ENCODE assay signal across 1 cellular context in the genomic region with DNA sequence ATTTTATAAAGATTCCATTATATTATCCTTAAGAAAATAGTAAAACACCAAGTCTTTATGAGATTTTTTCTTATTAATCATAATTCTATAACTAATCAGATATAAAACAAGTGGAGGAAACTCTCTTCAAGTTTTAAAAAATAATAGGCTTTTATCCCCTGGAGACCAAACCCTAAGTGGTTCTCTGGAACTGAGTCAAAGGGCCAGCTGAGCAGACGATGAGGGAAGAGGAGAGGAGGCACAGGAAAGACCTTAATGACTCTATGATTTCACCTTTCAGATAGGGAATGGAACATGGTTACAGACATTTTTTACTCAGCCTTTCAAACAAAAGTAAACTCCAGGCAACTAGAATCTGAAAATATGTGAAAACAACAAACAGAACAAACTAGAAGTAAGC.
TF ChIP-seq lines count a peak whose summit lies in the region.

No MANE protein-coding gene starts in this region.

TF ChIP-seq in SK-N-SH, 30 proteins besides CTCF, POLR2A, EP300 and RAD21 (continued from another document):
- TF ChIP-seq NRF1 (IDR thresholded peaks at IDR 0.05; ENCODE audit: low read depth, low read length) (no peak), EZH2phosphoT487 (IDR thresholded peaks at IDR 0.05; ENCODE audit: borderline replicate concordance, low read depth) (no peak), JUND (IDR thresholded peaks at IDR 0.05) (no peak), NFIC (IDR thresholded peaks at IDR 0.05; ENCODE audit: borderline replicate concordance) (peak; percentile 24; the same call in 1 of the 2 replicates), YY1 (IDR thresholded peaks at IDR 0.05; ENCODE audit: low read depth) (no peak), FOSL2 (IDR thresholded peaks at IDR 0.05; ENCODE audit: borderline replicate concordance, low read depth) (no peak), FOXM1 (IDR thresholded peaks at IDR 0.05; ENCODE audit: low read depth) (peak; percentile 55; the same call in 1 of the 2 replicates), FOXJ3 (CRISPR knock-in tag; IDR thresholded peaks at IDR 0.05) (no peak), MXI1 (IDR thresholded peaks at IDR 0.05; ENCODE audit: low read depth, low read length) (no peak), TCF12 (IDR thresholded peaks at IDR 0.05) (peak; percentile 13; the same call in 1 of the 2 replicates), RCOR1 (IDR thresholded peaks at IDR 0.05; ENCODE audit: low read length) (no peak)
- TF ChIP-seq, protein P1, sequence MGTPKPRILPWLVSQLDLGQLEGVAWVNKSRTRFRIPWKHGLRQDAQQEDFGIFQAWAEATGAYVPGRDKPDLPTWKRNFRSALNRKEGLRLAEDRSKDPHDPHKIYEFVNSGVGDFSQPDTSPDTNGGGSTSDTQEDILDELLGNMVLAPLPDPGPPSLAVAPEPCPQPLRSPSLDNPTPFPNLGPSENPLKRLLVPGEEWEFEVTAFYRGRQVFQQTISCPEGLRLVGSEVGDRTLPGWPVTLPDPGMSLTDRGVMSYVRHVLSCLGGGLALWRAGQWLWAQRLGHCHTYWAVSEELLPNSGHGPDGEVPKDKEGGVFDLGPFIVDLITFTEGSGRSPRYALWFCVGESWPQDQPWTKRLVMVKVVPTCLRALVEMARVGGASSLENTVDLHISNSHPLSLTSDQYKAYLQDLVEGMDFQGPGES (IDR thresholded peaks at IDR 0.05; ENCODE audit: low read depth, low read length): no peak
- TF ChIP-seq, protein P2, sequence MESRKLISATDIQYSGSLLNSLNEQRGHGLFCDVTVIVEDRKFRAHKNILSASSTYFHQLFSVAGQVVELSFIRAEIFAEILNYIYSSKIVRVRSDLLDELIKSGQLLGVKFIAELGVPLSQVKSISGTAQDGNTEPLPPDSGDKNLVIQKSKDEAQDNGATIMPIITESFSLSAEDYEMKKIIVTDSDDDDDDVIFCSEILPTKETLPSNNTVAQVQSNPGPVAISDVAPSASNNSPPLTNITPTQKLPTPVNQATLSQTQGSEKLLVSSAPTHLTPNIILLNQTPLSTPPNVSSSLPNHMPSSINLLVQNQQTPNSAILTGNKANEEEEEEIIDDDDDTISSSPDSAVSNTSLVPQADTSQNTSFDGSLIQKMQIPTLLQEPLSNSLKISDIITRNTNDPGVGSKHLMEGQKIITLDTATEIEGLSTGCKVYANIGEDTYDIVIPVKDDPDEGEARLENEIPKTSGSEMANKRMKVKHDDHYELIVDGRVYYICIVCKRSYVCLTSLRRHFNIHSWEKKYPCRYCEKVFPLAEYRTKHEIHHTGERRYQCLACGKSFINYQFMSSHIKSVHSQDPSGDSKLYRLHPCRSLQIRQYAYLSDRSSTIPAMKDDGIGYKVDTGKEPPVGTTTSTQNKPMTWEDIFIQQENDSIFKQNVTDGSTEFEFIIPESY (IDR thresholded peaks at IDR 0.05; ENCODE audit: borderline replicate concordance, low read depth): no peak
